8 cellular contexts compared by ENCODE assay signal in genomic region chr1:3651011-3651938, GRCh38. TPM values are rescaled to one million over a fixed set of nuclear protein-coding genes. Genes with fewer than 3 reads are reported as not detected.
DNase-seq lines count a peak whose midpoint lies in the region; ATAC-seq and TF ChIP-seq lines count a peak whose summit lies in the region.

No MANE protein-coding gene starts in this region.

- H3K27me3 ChIP-seq in HUES64 (ENCODE audit: insufficient read depth, low read length) (peaks cover 69% of the 10 kb centered on the region), mammary epithelial cell (ENCODE audit: insufficient read depth, low read length) (peaks cover 30% of the 10 kb centered on the region)

- peak overlapping the region; percentile 70 for H2AFZ ChIP-seq in mammary epithelial cell (ENCODE audit: low read depth, low read length)

- no TSS peak for BruUV-seq in mammary epithelial cell (replicated peaks; lab: Mats Ljungman, UMichigan)

- H3K27me3 Mint-ChIP-seq in nephron progenitor cell (ENCODE audit: low read depth, poor library complexity) = peaks cover 65% of the 10 kb centered on the region

- peaks cover under 1% of the 10 kb centered on the region for H3K36me3 Mint-ChIP-seq in nephron progenitor cell (ENCODE audit: low read depth)

- no peak overlapping the region for H3K9ac ChIP-seq in HUES64 (ENCODE audit: low read depth, low read length)
- no peak overlapping the region for H3K9ac ChIP-seq in mammary epithelial cell (ENCODE audit: insufficient read depth, low read length)

- H4K20me1 ChIP-seq in mammary epithelial cell (ENCODE audit: insufficient read depth, low read length) = no peaks in the 10 kb centered on the region

- intact Hi-C loops in mammary epithelial cell (cut with micrococcal nuclease) = no loop called here

- H3K27ac ChIP-seq in HUES64 (ENCODE audit: low read depth, low read length) (no peak overlapping the region), mammary epithelial cell (ENCODE audit: insufficient read depth, low read depth, low read length) (no peak overlapping the region)

- dilution Hi-C loops in mammary epithelial cell (cut with HindIII; ENCODE audit: low sequenced_read_pairs) = no loop called here

- H3K4me1 ChIP-seq in HUES64 (ENCODE audit: insufficient read depth, low read length) (peaks cover 5% of the 10 kb centered on the region), mammary epithelial cell (ENCODE audit: insufficient read depth, low read length) (peaks cover 15% of the 10 kb centered on the region)

- WGBS in HUES64 = 1% methylated on average over 84 of the region's 84 CpGs
- WGBS in mammary epithelial cell (ENCODE audit: low coverage, missing lambda C conversion rate) = 29% methylated on average over 19 of the region's 84 CpGs

- peaks cover 21% of the 10 kb centered on the region for H3K4me1 Mint-ChIP-seq in nephron progenitor cell

- CTCF ChIA-PET in mammary epithelial cell (lab: Charles Lee; ENCODE audit: low non-redundant PET) = interaction anchor here (0.6 kb wide), 1 partner anchor 36 kb away, joined by 4 read pairs; no protein-coding TSS in a partner anchor

- no peak for TF ChIP-seq CTCF in mammary epithelial cell (conservative IDR thresholded peaks at IDR 0.05 in 1 of 2, IDR thresholded peaks at IDR 0.05 in 1 of 2; ENCODE audit: extremely low read depth in 1 of 2, insufficient read depth in 1 of 2, low read depth in 1 of 2, low read length in 2 of 2)
- TF ChIP-seq CTCF in nephron progenitor cell (IDR thresholded peaks at IDR 0.05) = no peak

- H3K9me3 ChIP-seq in HUES64 (ENCODE audit: insufficient read depth, low read depth, low read length) = no peaks in the 10 kb centered on the region
- H3K9me3 ChIP-seq in mammary epithelial cell (replicated peaks; ENCODE audit: insufficient read depth, low read length) = no peaks in the 10 kb centered on the region

- DNase-seq in COLO668 (lab: John Stamatoyannopoulos, UW; ENCODE audit: unreplicated experiment) = peak; percentile 62
- DNase-seq in mammary epithelial cell = no peak
- peak; percentile 50 for DNase-seq in nephron progenitor cell
- DNase-seq in NCI-H1092 (lab: John Stamatoyannopoulos, UW) = no peak
- no peak for DNase-seq in DMS114 treated with DMSO at 0.1 percent for 48 hours (lab: John Stamatoyannopoulos, UW; ENCODE audit: unreplicated experiment)

- in situ Hi-C loops in mammary epithelial cell (cut with MboI; ENCODE audit: low sequenced_read_pairs in 2 of 2) = no loop called here

- peaks cover 15% of the 10 kb centered on the region for H3K79me2 ChIP-seq in mammary epithelial cell (ENCODE audit: insufficient read depth, low read length)

- H3K36me3 ChIP-seq in HUES64 (ENCODE audit: insufficient read depth, low read length) = peaks cover 8% of the 10 kb centered on the region; the same call in 1 of the 2 replicates
- peaks cover 2% of the 10 kb centered on the region for H3K36me3 ChIP-seq in mammary epithelial cell (ENCODE audit: insufficient read depth, low read length)

- ATAC-seq in HG03354 (IDR thresholded peaks at IDR 0.05; ENCODE audit: poor library complexity, severe bottlenecking, unreplicated experiment) (no peak), HG03565 (IDR thresholded peaks at IDR 0.05; ENCODE audit: unreplicated experiment) (no peak)

- H3K4me3 ChIP-seq in HUES64 (ENCODE audit: low read length) = peak overlapping the region; percentile 48
- no peak overlapping the region for H3K4me3 ChIP-seq in mammary epithelial cell (replicated peaks in 1 of 3; ENCODE audit: insufficient read depth in 1 of 3, low read depth in 2 of 3, low read length in 3 of 3)

- H3K27ac Mint-ChIP-seq in nephron progenitor cell = no peak overlapping the region

- H3K9me3 Mint-ChIP-seq in nephron progenitor cell = no peaks in the 10 kb centered on the region

- peak overlapping the region; percentile 60 for H3K4me3 Mint-ChIP-seq in nephron progenitor cell

- H3K4me2 ChIP-seq in mammary epithelial cell (ENCODE audit: insufficient read depth, low read depth, low read length) = peak overlapping the region; percentile 81

RNA-seq across cellular contexts. Expression of gene TP73, which starts 1.0 kb away (rescaled TPM):
- 0.65 TPM for polyA plus RNA-seq in HUES64 (2013, experiment 1 of 2)
- 0.76 TPM for polyA plus RNA-seq in HUES64 (2013, experiment 2 of 2)
- 1 to 10 TPM; 2.5 to 6.9 TPM for total RNA-seq in mammary epithelial cell
- 2.5 TPM for polyA plus RNA-seq in mammary epithelial cell
- polyA minus RNA-seq in mammary epithelial cell = 2.6 TPM

RNA-seq across cellular contexts. Expression of gene WRAP73, which starts 1.4 kb away (rescaled TPM):
- 18.2 TPM for polyA plus RNA-seq in HUES64 (2013, experiment 1 of 2)
- 18.1 TPM for polyA plus RNA-seq in HUES64 (2013, experiment 2 of 2)
- 10 to 100 TPM in 1 of 2 donors, 1 to 10 TPM in 1; 8.3 to 26.6 TPM for total RNA-seq in mammary epithelial cell
- polyA plus RNA-seq in mammary epithelial cell = 22.0 TPM
- 23.6 TPM for polyA minus RNA-seq in mammary epithelial cell

RNA-seq across cellular contexts. Expression of gene TPRG1L, which starts 26.5 kb away (rescaled TPM):
- polyA plus RNA-seq in HUES64 (2013, experiment 1 of 2) = 22.5 TPM
- 22.6 TPM for polyA plus RNA-seq in HUES64 (2013, experiment 2 of 2)
- 10 to 100 TPM; 44.2 to 48.6 TPM for total RNA-seq in mammary epithelial cell
- 57.0 TPM for polyA plus RNA-seq in mammary epithelial cell
- 57.2 TPM for polyA minus RNA-seq in mammary epithelial cell

RNA-seq across cellular contexts. Expression of gene MEGF6, which starts 40.0 kb away (rescaled TPM):
- polyA plus RNA-seq in HUES64 (2013, experiment 1 of 2) = 5.6 TPM
- 7.3 TPM for polyA plus RNA-seq in HUES64 (2013, experiment 2 of 2)
- 10 to 100 TPM in 1 of 2 donors, under 1 TPM in 1; 0.82 to 29.2 TPM for total RNA-seq in mammary epithelial cell
- polyA plus RNA-seq in mammary epithelial cell = 0.71 TPM
- not detected for polyA minus RNA-seq in mammary epithelial cell

Comparison
In these comparisons a context has a peak if more than half of its experiments do, and no peak if none do; other contexts are left out.
1. DNase-seq: peak in COLO668 (single experiment) and nephron progenitor cell (single experiment); none in mammary epithelial cell (single experiment), NCI-H1092 (single experiment) and DMS114 treated with DMSO at 0.1 percent for 48 hours (single experiment).